Comparison of ENCODE assay signal across 1 cellular context in the genomic region with DNA sequence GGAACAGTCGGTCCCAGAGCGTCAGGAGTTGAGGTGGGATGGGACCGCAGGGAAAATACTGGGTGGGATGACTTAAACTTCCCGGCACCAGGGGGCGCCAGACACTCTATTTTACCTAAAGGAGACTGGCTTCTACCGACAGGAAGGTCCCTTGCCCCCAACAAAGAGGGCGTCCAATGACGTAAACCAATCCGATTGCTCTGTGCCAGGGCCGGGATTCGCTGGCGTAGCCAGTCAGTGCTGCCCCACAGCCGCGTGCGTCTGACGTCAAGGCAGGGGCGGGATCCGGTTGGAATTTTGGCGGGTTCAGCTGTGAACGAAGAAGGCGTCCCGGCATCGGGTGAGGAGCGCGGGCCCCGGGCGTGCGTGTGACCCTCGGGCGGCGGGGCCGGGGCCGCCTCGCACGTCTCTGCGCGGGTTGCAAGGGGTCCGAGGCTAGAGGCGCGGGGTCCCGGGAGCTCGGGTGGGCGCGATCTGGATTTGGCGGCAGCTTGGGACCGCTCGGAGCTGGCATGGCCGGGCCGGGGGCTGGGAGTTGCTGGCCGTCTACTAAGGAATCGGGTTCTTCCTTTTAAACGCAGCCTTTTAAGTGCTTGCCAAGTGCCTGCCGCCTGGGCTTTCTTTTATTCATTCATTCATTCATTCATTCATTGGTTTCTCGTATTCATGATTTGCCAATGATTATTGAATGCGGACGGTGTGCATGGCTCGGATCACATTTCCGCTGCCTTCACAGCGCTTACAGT.
TF ChIP-seq lines count a peak whose summit lies in the region.

A gene (plus strand): TSS at position 292 of the 746 bp plus-strand sequence. CDS start 2,645 bp downstream, outside the sequence.

TF ChIP-seq in K562, 482 proteins besides CTCF, POLR2A, EP300 and RAD21 (continued from another document and continues in another):
- TF ChIP-seq, protein P1, sequence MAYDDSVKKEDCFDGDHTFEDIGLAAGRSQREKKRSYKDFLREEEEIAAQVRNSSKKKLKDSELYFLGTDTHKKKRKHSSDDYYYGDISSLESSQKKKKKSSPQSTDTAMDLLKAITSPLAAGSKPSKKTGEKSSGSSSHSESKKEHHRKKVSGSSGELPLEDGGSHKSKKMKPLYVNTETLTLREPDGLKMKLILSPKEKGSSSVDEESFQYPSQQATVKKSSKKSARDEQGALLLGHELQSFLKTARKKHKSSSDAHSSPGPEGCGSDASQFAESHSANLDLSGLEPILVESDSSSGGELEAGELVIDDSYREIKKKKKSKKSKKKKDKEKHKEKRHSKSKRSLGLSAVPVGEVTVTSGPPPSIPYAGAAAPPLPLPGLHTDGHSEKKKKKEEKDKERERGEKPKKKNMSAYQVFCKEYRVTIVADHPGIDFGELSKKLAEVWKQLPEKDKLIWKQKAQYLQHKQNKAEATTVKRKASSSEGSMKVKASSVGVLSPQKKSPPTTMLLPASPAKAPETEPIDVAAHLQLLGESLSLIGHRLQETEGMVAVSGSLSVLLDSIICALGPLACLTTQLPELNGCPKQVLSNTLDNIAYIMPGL (CRISPR knock-in tag; IDR thresholded peaks at IDR 0.05), result no peak
- TF ChIP-seq ZNF717 (CRISPR knock-in tag; IDR thresholded peaks at IDR 0.05) (no peak), RFX1 (IDR thresholded peaks at IDR 0.05) (no peak), MYNN (IDR thresholded peaks at IDR 0.05) (no peak), MYNN (CRISPR knock-in tag; IDR thresholded peaks at IDR 0.05) (no peak), ZKSCAN3 (CRISPR knock-in tag; IDR thresholded peaks at IDR 0.05) (no peak), PPARD (CRISPR knock-in tag; IDR thresholded peaks at IDR 0.05) (no peak), TCFL5 (CRISPR knock-in tag; conservative IDR thresholded peaks at IDR 0.05) (no peak), NCOA2 (IDR thresholded peaks at IDR 0.05; ENCODE audit: partially characterized antibody in 2 of 2) (no peak), C11orf30 (IDR thresholded peaks at IDR 0.05; ENCODE audit: low read depth) (no peak), HDAC6 (IDR thresholded peaks at IDR 0.05; ENCODE audit: low read depth, low read length) (no peak), DDX20 (tag; IDR thresholded peaks at IDR 0.05; ENCODE audit: low read depth) (no peak), TRIM24 (IDR thresholded peaks at IDR 0.05) (no peak), SMAD3 (CRISPR knock-in tag; conservative IDR thresholded peaks at IDR 0.05) (no peak), RBM22 (IDR thresholded peaks at IDR 0.05; ENCODE audit: low read depth, low read length, poor library complexity, severe bottlenecking) (no peak), SIRT6 (IDR thresholded peaks at IDR 0.05; ENCODE audit: low read depth, low read length) (no peak)
- TF ChIP-seq, protein P2, sequence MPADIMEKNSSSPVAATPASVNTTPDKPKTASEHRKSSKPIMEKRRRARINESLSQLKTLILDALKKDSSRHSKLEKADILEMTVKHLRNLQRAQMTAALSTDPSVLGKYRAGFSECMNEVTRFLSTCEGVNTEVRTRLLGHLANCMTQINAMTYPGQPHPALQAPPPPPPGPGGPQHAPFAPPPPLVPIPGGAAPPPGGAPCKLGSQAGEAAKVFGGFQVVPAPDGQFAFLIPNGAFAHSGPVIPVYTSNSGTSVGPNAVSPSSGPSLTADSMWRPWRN (IDR thresholded peaks at IDR 0.05; ENCODE audit: low read depth), result no peak
- TF ChIP-seq, protein P3, sequence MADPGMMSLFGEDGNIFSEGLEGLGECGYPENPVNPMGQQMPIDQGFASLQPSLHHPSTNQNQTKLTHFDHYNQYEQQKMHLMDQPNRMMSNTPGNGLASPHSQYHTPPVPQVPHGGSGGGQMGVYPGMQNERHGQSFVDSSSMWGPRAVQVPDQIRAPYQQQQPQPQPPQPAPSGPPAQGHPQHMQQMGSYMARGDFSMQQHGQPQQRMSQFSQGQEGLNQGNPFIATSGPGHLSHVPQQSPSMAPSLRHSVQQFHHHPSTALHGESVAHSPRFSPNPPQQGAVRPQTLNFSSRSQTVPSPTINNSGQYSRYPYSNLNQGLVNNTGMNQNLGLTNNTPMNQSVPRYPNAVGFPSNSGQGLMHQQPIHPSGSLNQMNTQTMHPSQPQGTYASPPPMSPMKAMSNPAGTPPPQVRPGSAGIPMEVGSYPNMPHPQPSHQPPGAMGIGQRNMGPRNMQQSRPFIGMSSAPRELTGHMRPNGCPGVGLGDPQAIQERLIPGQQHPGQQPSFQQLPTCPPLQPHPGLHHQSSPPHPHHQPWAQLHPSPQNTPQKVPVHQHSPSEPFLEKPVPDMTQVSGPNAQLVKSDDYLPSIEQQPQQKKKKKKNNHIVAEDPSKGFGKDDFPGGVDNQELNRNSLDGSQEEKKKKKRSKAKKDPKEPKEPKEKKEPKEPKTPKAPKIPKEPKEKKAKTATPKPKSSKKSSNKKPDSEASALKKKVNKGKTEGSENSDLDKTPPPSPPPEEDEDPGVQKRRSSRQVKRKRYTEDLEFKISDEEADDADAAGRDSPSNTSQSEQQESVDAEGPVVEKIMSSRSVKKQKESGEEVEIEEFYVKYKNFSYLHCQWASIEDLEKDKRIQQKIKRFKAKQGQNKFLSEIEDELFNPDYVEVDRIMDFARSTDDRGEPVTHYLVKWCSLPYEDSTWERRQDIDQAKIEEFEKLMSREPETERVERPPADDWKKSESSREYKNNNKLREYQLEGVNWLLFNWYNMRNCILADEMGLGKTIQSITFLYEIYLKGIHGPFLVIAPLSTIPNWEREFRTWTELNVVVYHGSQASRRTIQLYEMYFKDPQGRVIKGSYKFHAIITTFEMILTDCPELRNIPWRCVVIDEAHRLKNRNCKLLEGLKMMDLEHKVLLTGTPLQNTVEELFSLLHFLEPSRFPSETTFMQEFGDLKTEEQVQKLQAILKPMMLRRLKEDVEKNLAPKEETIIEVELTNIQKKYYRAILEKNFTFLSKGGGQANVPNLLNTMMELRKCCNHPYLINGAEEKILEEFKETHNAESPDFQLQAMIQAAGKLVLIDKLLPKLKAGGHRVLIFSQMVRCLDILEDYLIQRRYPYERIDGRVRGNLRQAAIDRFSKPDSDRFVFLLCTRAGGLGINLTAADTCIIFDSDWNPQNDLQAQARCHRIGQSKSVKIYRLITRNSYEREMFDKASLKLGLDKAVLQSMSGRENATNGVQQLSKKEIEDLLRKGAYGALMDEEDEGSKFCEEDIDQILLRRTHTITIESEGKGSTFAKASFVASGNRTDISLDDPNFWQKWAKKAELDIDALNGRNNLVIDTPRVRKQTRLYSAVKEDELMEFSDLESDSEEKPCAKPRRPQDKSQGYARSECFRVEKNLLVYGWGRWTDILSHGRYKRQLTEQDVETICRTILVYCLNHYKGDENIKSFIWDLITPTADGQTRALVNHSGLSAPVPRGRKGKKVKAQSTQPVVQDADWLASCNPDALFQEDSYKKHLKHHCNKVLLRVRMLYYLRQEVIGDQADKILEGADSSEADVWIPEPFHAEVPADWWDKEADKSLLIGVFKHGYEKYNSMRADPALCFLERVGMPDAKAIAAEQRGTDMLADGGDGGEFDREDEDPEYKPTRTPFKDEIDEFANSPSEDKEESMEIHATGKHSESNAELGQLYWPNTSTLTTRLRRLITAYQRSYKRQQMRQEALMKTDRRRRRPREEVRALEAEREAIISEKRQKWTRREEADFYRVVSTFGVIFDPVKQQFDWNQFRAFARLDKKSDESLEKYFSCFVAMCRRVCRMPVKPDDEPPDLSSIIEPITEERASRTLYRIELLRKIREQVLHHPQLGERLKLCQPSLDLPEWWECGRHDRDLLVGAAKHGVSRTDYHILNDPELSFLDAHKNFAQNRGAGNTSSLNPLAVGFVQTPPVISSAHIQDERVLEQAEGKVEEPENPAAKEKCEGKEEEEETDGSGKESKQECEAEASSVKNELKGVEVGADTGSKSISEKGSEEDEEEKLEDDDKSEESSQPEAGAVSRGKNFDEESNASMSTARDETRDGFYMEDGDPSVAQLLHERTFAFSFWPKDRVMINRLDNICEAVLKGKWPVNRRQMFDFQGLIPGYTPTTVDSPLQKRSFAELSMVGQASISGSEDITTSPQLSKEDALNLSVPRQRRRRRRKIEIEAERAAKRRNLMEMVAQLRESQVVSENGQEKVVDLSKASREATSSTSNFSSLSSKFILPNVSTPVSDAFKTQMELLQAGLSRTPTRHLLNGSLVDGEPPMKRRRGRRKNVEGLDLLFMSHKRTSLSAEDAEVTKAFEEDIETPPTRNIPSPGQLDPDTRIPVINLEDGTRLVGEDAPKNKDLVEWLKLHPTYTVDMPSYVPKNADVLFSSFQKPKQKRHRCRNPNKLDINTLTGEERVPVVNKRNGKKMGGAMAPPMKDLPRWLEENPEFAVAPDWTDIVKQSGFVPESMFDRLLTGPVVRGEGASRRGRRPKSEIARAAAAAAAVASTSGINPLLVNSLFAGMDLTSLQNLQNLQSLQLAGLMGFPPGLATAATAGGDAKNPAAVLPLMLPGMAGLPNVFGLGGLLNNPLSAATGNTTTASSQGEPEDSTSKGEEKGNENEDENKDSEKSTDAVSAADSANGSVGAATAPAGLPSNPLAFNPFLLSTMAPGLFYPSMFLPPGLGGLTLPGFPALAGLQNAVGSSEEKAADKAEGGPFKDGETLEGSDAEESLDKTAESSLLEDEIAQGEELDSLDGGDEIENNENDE (IDR thresholded peaks at IDR 0.05; ENCODE audit: low read depth, low read length), result no peak
- TF ChIP-seq, protein P4, sequence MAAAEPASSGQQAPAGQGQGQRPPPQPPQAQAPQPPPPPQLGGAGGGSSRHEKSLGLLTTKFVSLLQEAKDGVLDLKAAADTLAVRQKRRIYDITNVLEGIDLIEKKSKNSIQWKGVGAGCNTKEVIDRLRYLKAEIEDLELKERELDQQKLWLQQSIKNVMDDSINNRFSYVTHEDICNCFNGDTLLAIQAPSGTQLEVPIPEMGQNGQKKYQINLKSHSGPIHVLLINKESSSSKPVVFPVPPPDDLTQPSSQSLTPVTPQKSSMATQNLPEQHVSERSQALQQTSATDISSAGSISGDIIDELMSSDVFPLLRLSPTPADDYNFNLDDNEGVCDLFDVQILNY (CRISPR knock-in tag; IDR thresholded peaks at IDR 0.05), result peak; percentile 79; the same call in 1 of the 2 replicates
- TF ChIP-seq, protein P5, sequence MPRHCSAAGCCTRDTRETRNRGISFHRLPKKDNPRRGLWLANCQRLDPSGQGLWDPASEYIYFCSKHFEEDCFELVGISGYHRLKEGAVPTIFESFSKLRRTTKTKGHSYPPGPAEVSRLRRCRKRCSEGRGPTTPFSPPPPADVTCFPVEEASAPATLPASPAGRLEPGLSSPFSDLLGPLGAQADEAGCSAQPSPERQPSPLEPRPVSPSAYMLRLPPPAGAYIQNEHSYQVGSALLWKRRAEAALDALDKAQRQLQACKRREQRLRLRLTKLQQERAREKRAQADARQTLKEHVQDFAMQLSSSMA (CRISPR knock-in tag; IDR thresholded peaks at IDR 0.05), result no peak
- TF ChIP-seq, protein P6, sequence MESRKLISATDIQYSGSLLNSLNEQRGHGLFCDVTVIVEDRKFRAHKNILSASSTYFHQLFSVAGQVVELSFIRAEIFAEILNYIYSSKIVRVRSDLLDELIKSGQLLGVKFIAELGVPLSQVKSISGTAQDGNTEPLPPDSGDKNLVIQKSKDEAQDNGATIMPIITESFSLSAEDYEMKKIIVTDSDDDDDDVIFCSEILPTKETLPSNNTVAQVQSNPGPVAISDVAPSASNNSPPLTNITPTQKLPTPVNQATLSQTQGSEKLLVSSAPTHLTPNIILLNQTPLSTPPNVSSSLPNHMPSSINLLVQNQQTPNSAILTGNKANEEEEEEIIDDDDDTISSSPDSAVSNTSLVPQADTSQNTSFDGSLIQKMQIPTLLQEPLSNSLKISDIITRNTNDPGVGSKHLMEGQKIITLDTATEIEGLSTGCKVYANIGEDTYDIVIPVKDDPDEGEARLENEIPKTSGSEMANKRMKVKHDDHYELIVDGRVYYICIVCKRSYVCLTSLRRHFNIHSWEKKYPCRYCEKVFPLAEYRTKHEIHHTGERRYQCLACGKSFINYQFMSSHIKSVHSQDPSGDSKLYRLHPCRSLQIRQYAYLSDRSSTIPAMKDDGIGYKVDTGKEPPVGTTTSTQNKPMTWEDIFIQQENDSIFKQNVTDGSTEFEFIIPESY (CRISPR knock-in tag; IDR thresholded peaks at IDR 0.05), result 0 out of 2 replicates have a peak, but pooled peaks have one; percentile 48
- TF ChIP-seq, protein P7, sequence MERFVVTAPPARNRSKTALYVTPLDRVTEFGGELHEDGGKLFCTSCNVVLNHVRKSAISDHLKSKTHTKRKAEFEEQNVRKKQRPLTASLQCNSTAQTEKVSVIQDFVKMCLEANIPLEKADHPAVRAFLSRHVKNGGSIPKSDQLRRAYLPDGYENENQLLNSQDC (CRISPR knock-in tag; IDR thresholded peaks at IDR 0.05), result no peak
- TF ChIP-seq, protein P8, sequence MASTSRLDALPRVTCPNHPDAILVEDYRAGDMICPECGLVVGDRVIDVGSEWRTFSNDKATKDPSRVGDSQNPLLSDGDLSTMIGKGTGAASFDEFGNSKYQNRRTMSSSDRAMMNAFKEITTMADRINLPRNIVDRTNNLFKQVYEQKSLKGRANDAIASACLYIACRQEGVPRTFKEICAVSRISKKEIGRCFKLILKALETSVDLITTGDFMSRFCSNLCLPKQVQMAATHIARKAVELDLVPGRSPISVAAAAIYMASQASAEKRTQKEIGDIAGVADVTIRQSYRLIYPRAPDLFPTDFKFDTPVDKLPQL (IDR thresholded peaks at IDR 0.05; ENCODE audit: extremely low read depth, insufficient read length), result no peak
- TF ChIP-seq, protein P9, sequence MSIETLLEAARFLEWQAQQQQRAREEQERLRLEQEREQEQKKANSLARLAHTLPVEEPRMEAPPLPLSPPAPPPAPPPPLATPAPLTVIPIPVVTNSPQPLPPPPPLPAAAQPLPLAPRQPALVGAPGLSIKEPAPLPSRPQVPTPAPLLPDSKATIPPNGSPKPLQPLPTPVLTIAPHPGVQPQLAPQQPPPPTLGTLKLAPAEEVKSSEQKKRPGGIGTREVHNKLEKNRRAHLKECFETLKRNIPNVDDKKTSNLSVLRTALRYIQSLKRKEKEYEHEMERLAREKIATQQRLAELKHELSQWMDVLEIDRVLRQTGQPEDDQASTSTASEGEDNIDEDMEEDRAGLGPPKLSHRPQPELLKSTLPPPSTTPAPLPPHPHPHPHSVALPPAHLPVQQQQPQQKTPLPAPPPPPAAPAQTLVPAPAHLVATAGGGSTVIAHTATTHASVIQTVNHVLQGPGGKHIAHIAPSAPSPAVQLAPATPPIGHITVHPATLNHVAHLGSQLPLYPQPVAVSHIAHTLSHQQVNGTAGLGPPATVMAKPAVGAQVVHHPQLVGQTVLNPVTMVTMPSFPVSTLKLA (conservative IDR thresholded peaks at IDR 0.05), result peak; percentile 88 to 94
- TF ChIP-seq, protein P10, sequence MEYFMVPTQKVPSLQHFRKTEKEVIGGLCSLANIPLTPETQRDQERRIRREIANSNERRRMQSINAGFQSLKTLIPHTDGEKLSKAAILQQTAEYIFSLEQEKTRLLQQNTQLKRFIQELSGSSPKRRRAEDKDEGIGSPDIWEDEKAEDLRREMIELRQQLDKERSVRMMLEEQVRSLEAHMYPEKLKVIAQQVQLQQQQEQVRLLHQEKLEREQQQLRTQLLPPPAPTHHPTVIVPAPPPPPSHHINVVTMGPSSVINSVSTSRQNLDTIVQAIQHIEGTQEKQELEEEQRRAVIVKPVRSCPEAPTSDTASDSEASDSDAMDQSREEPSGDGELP (CRISPR knock-in tag; IDR thresholded peaks at IDR 0.05; ENCODE audit: borderline replicate concordance), result peak; percentile 94
- TF ChIP-seq, protein P11, sequence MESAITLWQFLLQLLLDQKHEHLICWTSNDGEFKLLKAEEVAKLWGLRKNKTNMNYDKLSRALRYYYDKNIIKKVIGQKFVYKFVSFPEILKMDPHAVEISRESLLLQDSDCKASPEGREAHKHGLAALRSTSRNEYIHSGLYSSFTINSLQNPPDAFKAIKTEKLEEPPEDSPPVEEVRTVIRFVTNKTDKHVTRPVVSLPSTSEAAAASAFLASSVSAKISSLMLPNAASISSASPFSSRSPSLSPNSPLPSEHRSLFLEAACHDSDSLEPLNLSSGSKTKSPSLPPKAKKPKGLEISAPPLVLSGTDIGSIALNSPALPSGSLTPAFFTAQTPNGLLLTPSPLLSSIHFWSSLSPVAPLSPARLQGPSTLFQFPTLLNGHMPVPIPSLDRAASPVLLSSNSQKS (CRISPR knock-in tag; IDR thresholded peaks at IDR 0.05), result no peak
